In genomic region chr10:77358666-77359065, GRCh38 we compare ENCODE assay signal across 12 cellular contexts.
DNase-seq lines count a peak whose midpoint lies in the region; ATAC-seq and TF ChIP-seq lines count a peak whose summit lies in the region.
"Had no signal": no experiment of that assay in that cellular context is flagged by ENCODE, and none has a peak within 500 bp of the region (broad histone marks: within the 10 kb centered on the region; RNA-seq: fewer than 3 reads in every experiment).

No MANE protein-coding gene starts in this region.

- H3K4me1 Mint-ChIP-seq in H9 = peaks cover 0 to 2% of the 10 kb centered on the region in 2 experiments; a peak in 1 of 4 replicates
- H3K4me1 Mint-ChIP-seq: CD8-positive, alpha-beta memory T cell had no signal

- H3K27me3 ChIP-seq in H9 (ENCODE audit: insufficient read depth, low read length) (no peaks in the 10 kb centered on the region), ascending aorta (no peaks in the 10 kb centered on the region), mesenchymal stem cell (ENCODE audit: control insufficient read depth in 1 of 2, insufficient read depth in 1 of 2, low read length in 2 of 2) (no peaks in the 10 kb centered on the region), hepatocyte (no peaks in the 10 kb centered on the region), upper lobe of right lung (no peaks in the 10 kb centered on the region)

- H3K9me3 ChIP-seq in H9 (ENCODE audit: control insufficient read depth, low read depth, low read length) (no peaks in the 10 kb centered on the region), ascending aorta (no peaks in the 10 kb centered on the region), mesenchymal stem cell (ENCODE audit: control insufficient read depth, low read length) (no peaks in the 10 kb centered on the region), hepatocyte (ENCODE audit: low read depth) (no peaks in the 10 kb centered on the region), upper lobe of right lung (no peaks in the 10 kb centered on the region)

- no peaks in the 10 kb centered on the region for H3K36me3 Mint-ChIP-seq in H9 (ENCODE audit: insufficient read depth in 1 of 3, low read depth in 3 of 3)
- H3K36me3 Mint-ChIP-seq: CD8-positive, alpha-beta memory T cell had no signal

- H3K79me1 ChIP-seq in H9 (ENCODE audit: insufficient read depth, low read depth, low read length, poor library complexity, severe bottlenecking) (no peaks in the 10 kb centered on the region), mesenchymal stem cell (replicated peaks; ENCODE audit: low read length, poor library complexity, severe bottlenecking) (peaks cover 12% of the 10 kb centered on the region)

- H3K4me1 ChIP-seq in H9 (ENCODE audit: insufficient read depth, low read length) (no peaks in the 10 kb centered on the region), ascending aorta (peaks cover 0 to 4% of the 10 kb centered on the region in 2 donors), mesenchymal stem cell (ENCODE audit: control insufficient read depth, insufficient read depth, low read depth, low read length) (peaks cover 10% of the 10 kb centered on the region), hepatocyte (ENCODE audit: insufficient read depth) (no peaks in the 10 kb centered on the region), upper lobe of right lung (no peaks in the 10 kb centered on the region)

- WGBS in H9 (ENCODE audit: extremely low coverage, insufficient read length, low lambda C conversion rate) = no CpG with 5 or more reads among the region's 5 CpGs
- 99% methylated on average over 5 of the region's 5 CpGs for WGBS in mesenchymal stem cell
- WGBS in hepatocyte (ENCODE audit: low lambda C conversion rate, missing lambda C conversion rate) = 97% methylated on average over 5 of the region's 5 CpGs

- TF ChIP-seq CTCF in H9 (conservative IDR thresholded peaks at IDR 0.05) (no peak), ascending aorta (IDR thresholded peaks at IDR 0.05) (no peak), hepatocyte (IDR thresholded peaks at IDR 0.05; ENCODE audit: poor library complexity) (no peak), upper lobe of right lung (IDR thresholded peaks at IDR 0.05) (no peak)

- H3K4ac ChIP-seq in H9 (ENCODE audit: low read depth, low read length) (no peak overlapping the region), mesenchymal stem cell (ENCODE audit: low read depth in 1 of 2, low read length in 2 of 2) (peak overlapping the region in 1 of 2 experiments; percentile 59)

- H4K20me1 ChIP-seq in H9 (ENCODE audit: control insufficient read depth, insufficient read depth, insufficient read length) (no peaks in the 10 kb centered on the region), hepatocyte (ENCODE audit: insufficient read depth, poor library complexity, severe bottlenecking) (no peaks in the 10 kb centered on the region)

- H2BK12ac ChIP-seq in H9 (ENCODE audit: insufficient read length, low read depth, low read length) (no peak overlapping the region), mesenchymal stem cell (ENCODE audit: low read length in 2 of 2) (peak overlapping the region in 1 of 2 experiments; percentile 74)

- DNase-seq in H9 (no peak), ascending aorta (ENCODE audit: low spot score in 2 of 2) (no peak), mesenchymal stem cell (no peak), hepatocyte (ENCODE audit: low spot score) (no peak), upper lobe of right lung (no peak)
- DNase-seq: CD8-positive, alpha-beta memory T cell; NCI-H1092; NCI-H187 treated with DMSO at 0.1 percent for 48 hours; NCI-H510A had no signal

- no peaks in the 10 kb centered on the region for H3K36me3 ChIP-seq in ascending aorta
- H3K36me3 ChIP-seq in mesenchymal stem cell (ENCODE audit: control insufficient read depth in 1 of 2, insufficient read depth in 2 of 2, low read depth in 1 of 2, low read length in 2 of 2) = peaks cover 0 to 7% of the 10 kb centered on the region in 2 experiments
- no peaks in the 10 kb centered on the region for H3K36me3 ChIP-seq in hepatocyte (replicated peaks; ENCODE audit: insufficient read depth, low read depth)
- no peaks in the 10 kb centered on the region for H3K36me3 ChIP-seq in upper lobe of right lung

- H3K79me2 ChIP-seq in H9 (ENCODE audit: insufficient read depth, low read length) (no peaks in the 10 kb centered on the region), hepatocyte (no peaks in the 10 kb centered on the region)

- H2AK5ac ChIP-seq in H9 (ENCODE audit: insufficient read length, low read length) = no peak overlapping the region
- H2AK5ac ChIP-seq in mesenchymal stem cell (ENCODE audit: low read length, severe bottlenecking) = peak overlapping the region; percentile 61

- H3K23me2 ChIP-seq in H9 (ENCODE audit: insufficient read length, low read depth, low read length, poor library complexity, severe bottlenecking) = no peaks in the 10 kb centered on the region

- no peak overlapping the region for H2BK15ac ChIP-seq in H9 (ENCODE audit: low read depth, low read length)
- no peak overlapping the region for H2BK15ac ChIP-seq in mesenchymal stem cell (ENCODE audit: low read depth, poor library complexity, severe bottlenecking)

- H3K4me3 ChIP-seq in ascending aorta (no peak overlapping the region), mesenchymal stem cell (ENCODE audit: insufficient read depth in 1 of 2, low read depth in 1 of 2, low read length in 2 of 2) (no peak overlapping the region), hepatocyte (no peak overlapping the region), upper lobe of right lung (no peak overlapping the region)

- H3K9me3 Mint-ChIP-seq in H9 = no peaks in the 10 kb centered on the region
- H3K9me3 Mint-ChIP-seq: CD8-positive, alpha-beta memory T cell had no signal

- no peak overlapping the region for H3K14ac ChIP-seq in H9 (ENCODE audit: insufficient read depth, low read length)
- no peak overlapping the region for H3K14ac ChIP-seq in mesenchymal stem cell (ENCODE audit: low read length in 2 of 2)

- H3K4me2 ChIP-seq in H9 (ENCODE audit: insufficient read depth, insufficient read length, low read length) (no peak overlapping the region), mesenchymal stem cell (ENCODE audit: low read length, poor library complexity, severe bottlenecking) (no peak overlapping the region), hepatocyte (no peak overlapping the region)
- H3K4me2 ChIP-seq: KMS-11 had no signal

- no peak for ATAC-seq in HG03045 (IDR thresholded peaks at IDR 0.05; ENCODE audit: unreplicated experiment)
- no peak for ATAC-seq in upper lobe of right lung

- H4K8ac ChIP-seq in H9 (replicated peaks; ENCODE audit: insufficient read length, low read depth, low read length) = no peak overlapping the region
- H4K8ac ChIP-seq in mesenchymal stem cell (ENCODE audit: low read length) = no peak overlapping the region

- H3K23ac ChIP-seq in H9 (ENCODE audit: insufficient read length, low read depth, low read length) (no peak overlapping the region), mesenchymal stem cell (ENCODE audit: low read length in 2 of 2) (no peak overlapping the region)

- no peak overlapping the region for H3K4me3 Mint-ChIP-seq in H9
- H3K4me3 Mint-ChIP-seq: CD8-positive, alpha-beta memory T cell had no signal

- no peak overlapping the region for H4K5ac ChIP-seq in H9 (ENCODE audit: insufficient read length, low read depth, low read length)

- no peak overlapping the region for H3T11ph ChIP-seq in H9 (ENCODE audit: low read length)

- H3K27ac ChIP-seq in H9 (ENCODE audit: insufficient read length, low read depth, low read length) (no peak overlapping the region), ascending aorta (peak overlapping the region; percentile 11 to 23), mesenchymal stem cell (ENCODE audit: low read length, poor library complexity, severe bottlenecking) (no peak overlapping the region), temporal lobe (ENCODE audit: low read depth, low read length) (peak overlapping the region; percentile 4), hepatocyte (no peak overlapping the region), upper lobe of right lung (no peak overlapping the region)
- H3K27ac ChIP-seq: KMS-11 had no signal

- H2BK20ac ChIP-seq in H9 (ENCODE audit: low read depth, low read length, poor library complexity, severe bottlenecking) = no peak overlapping the region

- H2BK120ac ChIP-seq in H9 (ENCODE audit: low read depth, low read length, poor library complexity, severe bottlenecking) (no peak overlapping the region), mesenchymal stem cell (ENCODE audit: low read depth, low read length) (no peak overlapping the region)

- H3K27me3 Mint-ChIP-seq in H9 (ENCODE audit: low read depth) = no peaks in the 10 kb centered on the region; the same call in 1 of the 2 replicates

- intact Hi-C loops in ascending aorta (cut with DNase I) = no loop called here
- intact Hi-C loops in upper lobe of right lung (cut with DNase I) = no loop called here

- H2AFZ ChIP-seq in H9 (ENCODE audit: low read length) (no peak overlapping the region), mesenchymal stem cell (ENCODE audit: low read depth, low read length) (no peak overlapping the region), hepatocyte (no peak overlapping the region)

- H3K27ac Mint-ChIP-seq in H9 = peak overlapping the region in 2 of 3 experiments; percentile 25 to 74; a peak in 3 of 7 replicates
- H3K27ac Mint-ChIP-seq: CD8-positive, alpha-beta memory T cell had no signal

- H2BK5ac ChIP-seq in H9 (ENCODE audit: insufficient read length, low read length) (no peak overlapping the region), mesenchymal stem cell (ENCODE audit: low read depth, low read length, poor library complexity, severe bottlenecking) (no peak overlapping the region)

- H3K9ac ChIP-seq in H9 (ENCODE audit: extremely low read depth, insufficient read length, low read length) (no peak overlapping the region), mesenchymal stem cell (ENCODE audit: low read length) (no peak overlapping the region)
- H3K9ac ChIP-seq: KMS-11 had no signal

- no peaks in the 10 kb centered on the region for H3K9me2 ChIP-seq in hepatocyte (replicated peaks; ENCODE audit: insufficient read depth)

- no peak overlapping the region for H3K56ac ChIP-seq in H9 (ENCODE audit: insufficient read length, low read depth, low read length)

- no peak overlapping the region for H4K91ac ChIP-seq in H9 (ENCODE audit: insufficient read length, low read depth, low read length)
- H4K91ac ChIP-seq in mesenchymal stem cell (ENCODE audit: low read length) = no peak overlapping the region

- H3K18ac ChIP-seq in H9 (ENCODE audit: insufficient read length, low read depth, low read length) (no peak overlapping the region), mesenchymal stem cell (ENCODE audit: low read depth in 1 of 2, low read length in 2 of 2) (peak overlapping the region in 1 of 2 experiments; percentile 74)

Comparison
In these comparisons a context has a peak if more than half of its experiments do, and no peak if none do; other contexts are left out.
1. H3K27ac ChIP-seq: peak in ascending aorta (2 of 2) and temporal lobe (single experiment); none in H9 (single experiment), mesenchymal stem cell (single experiment), hepatocyte (single experiment) and upper lobe of right lung (single experiment).